In the genomic region with DNA sequence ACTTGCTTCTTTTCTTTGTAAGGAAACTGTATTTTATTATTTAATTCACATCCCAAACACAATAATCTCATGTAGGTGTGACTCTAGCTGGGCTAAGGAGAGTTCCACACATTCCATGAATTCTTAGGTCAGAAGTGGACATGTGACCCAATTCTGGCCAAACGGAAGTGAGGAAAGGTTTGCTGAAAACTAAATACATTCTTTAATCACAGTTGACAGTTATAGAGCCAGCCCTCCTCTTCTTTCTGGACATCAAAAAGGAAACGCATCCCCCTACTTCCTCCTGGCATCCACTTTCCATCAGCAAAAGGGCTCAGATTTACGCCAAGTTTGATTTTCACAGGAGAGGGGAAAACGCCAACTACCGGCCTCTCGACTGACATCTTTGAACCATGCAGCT, we compare ENCODE assay signal across 21 cellular contexts.
"Had no signal": no experiment of that assay in that cellular context is flagged by ENCODE, and none has a peak within 500 bp of the region (broad histone marks: within the 10 kb centered on the region; RNA-seq: fewer than 3 reads in every experiment).

No MANE protein-coding gene starts in this region.

- H3K4me3 Mint-ChIP-seq: naive B cell; nephron; stimulated activated naive B cell treated with anti-CD40 and anti-IgM and Interleukin-4, amounts not matched to agents 10 μg/mL and 1 μg/mL and 100 μg/mL, for 72 hours; stimulated activated naive CD8-positive, alpha-beta T cell treated with anti-CD3 and anti-CD28 coated beads, Interleukin-15, amount 100 ng/mL, for 72 hours had no signal

- DNase-seq: dorsolateral prefrontal cortex; effector CD8-positive, alpha-beta T cell; heart right ventricle; hypothalamus; islet precursor cell; left ventricle myocardium superior; mesenchymal stem cell; naive B cell; psoas muscle; sigmoid colon; stimulated activated CD4-positive, alpha-beta T cell treated with anti-CD3 and anti-CD28 coated beads, Interleukin-2, amount 100 ng/mL, for 24 hours; stimulated activated CD4-positive, alpha-beta T cell treated with anti-CD3 and anti-CD28 coated beads, Interleukin-4, amount 100 ng/mL, for 4 hours; stimulated activated naive B cell treated with anti-CD40 and anti-IgM and Interleukin-4, amounts not matched to agents 10 μg/mL and 1 μg/mL and 100 μg/mL, for 72 hours; stimulated activated naive CD8-positive, alpha-beta T cell treated with anti-CD3 and anti-CD28 coated beads, Interleukin-15, amount 100 ng/mL, for 72 hours; testis had no signal

- H3K27me3 Mint-ChIP-seq: naive B cell; stimulated activated naive B cell treated with anti-CD40 and anti-IgM and Interleukin-4, amounts not matched to agents 10 μg/mL and 1 μg/mL and 100 μg/mL, for 72 hours; stimulated activated naive CD8-positive, alpha-beta T cell treated with anti-CD3 and anti-CD28 coated beads, Interleukin-15, amount 100 ng/mL, for 72 hours had no signal

- H3K27me3 ChIP-seq: dorsolateral prefrontal cortex, right atrium auricular region, sigmoid colon, testis, tibial nerve had no signal

- H3K9me3 Mint-ChIP-seq: nephron had no signal

- H3K27ac Mint-ChIP-seq: naive B cell; nephron; stimulated activated naive B cell treated with anti-CD40 and anti-IgM and Interleukin-4, amounts not matched to agents 10 μg/mL and 1 μg/mL and 100 μg/mL, for 72 hours; stimulated activated naive CD8-positive, alpha-beta T cell treated with anti-CD3 and anti-CD28 coated beads, Interleukin-15, amount 100 ng/mL, for 72 hours had no signal

- H3K4me1 Mint-ChIP-seq: naive B cell; nephron; stimulated activated naive B cell treated with anti-CD40 and anti-IgM and Interleukin-4, amounts not matched to agents 10 μg/mL and 1 μg/mL and 100 μg/mL, for 72 hours; stimulated activated naive CD8-positive, alpha-beta T cell treated with anti-CD3 and anti-CD28 coated beads, Interleukin-15, amount 100 ng/mL, for 72 hours had no signal

- ATAC-seq: heart right ventricle; left ventricle myocardium superior; psoas muscle; stimulated activated naive B cell treated with anti-CD40 and anti-IgM and Interleukin-4, amounts not matched to agents 10 μg/mL and 1 μg/mL and 100 μg/mL, for 72 hours; stimulated activated naive CD8-positive, alpha-beta T cell treated with anti-CD3 and anti-CD28 coated beads, Interleukin-15, amount 100 ng/mL, for 72 hours had no signal

- H3K36me3 ChIP-seq: heart right ventricle, right atrium auricular region, sigmoid colon, tibial nerve had no signal

- H3K9me3 ChIP-seq: psoas muscle, right atrium auricular region, sigmoid colon, testis, tibial nerve had no signal

- H3K4me1 ChIP-seq: psoas muscle, testis, tibial nerve had no signal

- H3K4me3 ChIP-seq: coronary artery, dorsolateral prefrontal cortex, heart right ventricle, lung, psoas muscle, right atrium auricular region, sigmoid colon, skin epidermis, testis, tibial nerve had no signal

- H3K36me3 Mint-ChIP-seq: naive B cell; stimulated activated naive B cell treated with anti-CD40 and anti-IgM and Interleukin-4, amounts not matched to agents 10 μg/mL and 1 μg/mL and 100 μg/mL, for 72 hours had no signal

- H3K27ac ChIP-seq: coronary artery, dorsolateral prefrontal cortex, heart right ventricle, psoas muscle, right atrium auricular region, sigmoid colon, skin epidermis, testis, tibial nerve had no signal
